20 cellular contexts compared by ENCODE assay signal in the genomic region with DNA sequence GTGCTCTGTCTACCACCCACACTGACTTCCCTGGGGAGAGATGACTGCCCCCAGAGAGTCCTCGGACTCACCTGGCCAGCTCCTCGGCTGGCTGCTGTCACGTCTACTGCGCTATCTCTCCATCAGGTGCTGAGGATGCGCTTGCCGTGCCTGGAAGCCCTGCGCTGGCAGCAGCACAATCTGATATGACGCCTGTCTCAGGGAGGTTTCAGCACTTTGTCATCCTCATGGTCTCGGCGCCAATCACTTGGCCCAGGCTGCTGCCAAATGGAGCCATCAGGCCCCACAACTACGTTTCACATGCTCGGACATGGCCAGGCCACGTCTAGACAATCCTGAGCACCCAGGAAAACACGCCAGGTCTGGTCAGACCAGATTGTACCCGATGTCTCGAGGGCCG. TPM values are rescaled to one million over a fixed set of nuclear protein-coding genes. Genes with fewer than 3 reads are reported as not detected.
A peak's percentile ranks its signal among the peaks of the same experiment; 100 is the strongest.
DNase-seq lines count a peak whose midpoint lies in the region; ATAC-seq and TF ChIP-seq lines count a peak whose summit lies in the region.
"Had no signal": no experiment of that assay in that cellular context is flagged by ENCODE, and none has a peak within 500 bp of the region (broad histone marks: within the 10 kb centered on the region; RNA-seq: fewer than 3 reads in every experiment).

No MANE protein-coding gene starts in this region.

- no peak overlapping the region for H3K27ac Mint-ChIP-seq in MCF 10A (ENCODE audit: low read depth, unreplicated experiment)
- H3K27ac Mint-ChIP-seq: GM23338 had no signal

- no peak for ATAC-seq in HG03108 (IDR thresholded peaks at IDR 0.05; ENCODE audit: unreplicated experiment)
- ATAC-seq: GM12878, GM23338, HCT116 had no signal

- TF ChIP-seq CTCF in mammary epithelial cell (conservative IDR thresholded peaks at IDR 0.05 in 1 of 2, IDR thresholded peaks at IDR 0.05 in 1 of 2; ENCODE audit: extremely low read depth in 1 of 2, insufficient read depth in 1 of 2, low read depth in 1 of 2, low read length in 2 of 2) (no peak), MCF 10A (IDR thresholded peaks at IDR 0.05; ENCODE audit: unreplicated experiment) (no peak), epithelial cell of esophagus (IDR thresholded peaks at IDR 0.05; ENCODE audit: insufficient read depth, low read depth, low read length, missing control alignments) (no peak), prostate gland (IDR thresholded peaks at IDR 0.05) (no peak)

- TF ChIP-seq POLR2A in prostate gland (IDR thresholded peaks at IDR 0.05): no peak

- no peaks in the 10 kb centered on the region for H3K79me2 ChIP-seq in mammary epithelial cell (ENCODE audit: insufficient read depth, low read length)

- WGBS in mammary epithelial cell (ENCODE audit: low coverage, missing lambda C conversion rate): 5% methylated on average over 13 of the region's 17 CpGs
- WGBS in prostate gland: 24% methylated on average over 17 of the region's 17 CpGs

- no peak overlapping the region for H3K4me3 Mint-ChIP-seq in MCF 10A (ENCODE audit: unreplicated experiment)
- H3K4me3 Mint-ChIP-seq: CD4-positive, alpha-beta memory T cell; GM23338 had no signal

- peaks cover 13% of the 10 kb centered on the region for H3K9me3 Mint-ChIP-seq in MCF 10A (ENCODE audit: unreplicated experiment)
- H3K9me3 Mint-ChIP-seq: GM23338 had no signal

- H3K9me3 ChIP-seq in mammary epithelial cell (replicated peaks; ENCODE audit: insufficient read depth, low read length) (no peaks in the 10 kb centered on the region), prostate gland (no peaks in the 10 kb centered on the region)
- H3K9me3 ChIP-seq: SJCRH30 had no signal

- H2AFZ ChIP-seq in mammary epithelial cell (ENCODE audit: low read depth, low read length): peak overlapping the region; percentile 95
- H2AFZ ChIP-seq: GM23338, PC-9 had no signal

- in situ Hi-C loops in mammary epithelial cell (cut with MboI; ENCODE audit: low sequenced_read_pairs in 2 of 2): no loop called here

- H3K27ac ChIP-seq in mammary epithelial cell (ENCODE audit: insufficient read depth, low read depth, low read length) (peak overlapping the region; percentile 49), prostate gland (no peak overlapping the region)
- H3K27ac ChIP-seq: PC-9, SJCRH30 had no signal

- peak; percentile 77 for DNase-seq in mammary epithelial cell
- no peak for DNase-seq in MCF 10A (ENCODE audit: unreplicated experiment)
- peak; percentile 88 for DNase-seq in epithelial cell of esophagus (ENCODE audit: low read depth)
- peak; percentile 79 for DNase-seq in prostate gland (ENCODE audit: low spot score)
- DNase-seq in T-helper 9 cell: no peak
- DNase-seq in middle frontal gyrus (ENCODE audit: extremely low spot score, low spot score): no peak
- DNase-seq: CD4-positive, alpha-beta memory T cell; DMS153; KBM-7; MV-4-11; NCI-H187; NCI-H2107; NCI-H226; NCI-H524 treated with DMSO at 0.1 percent for 48 hours; SJCRH30 had no signal

- no peaks in the 10 kb centered on the region for H4K20me1 ChIP-seq in mammary epithelial cell (ENCODE audit: insufficient read depth, low read length)

- H3K4me1 Mint-ChIP-seq in MCF 10A (ENCODE audit: insufficient read depth, unreplicated experiment): no peaks in the 10 kb centered on the region
- H3K4me1 Mint-ChIP-seq: CD4-positive, alpha-beta memory T cell; GM23338 had no signal

- H3K4me3 ChIP-seq in mammary epithelial cell (replicated peaks in 1 of 3; ENCODE audit: insufficient read depth in 1 of 3, low read depth in 2 of 3, low read length in 3 of 3) (no peak overlapping the region), epithelial cell of esophagus (ENCODE audit: low read length) (no peak overlapping the region), prostate gland (no peak overlapping the region)
- H3K4me3 ChIP-seq: GM12878, GM23338, PC-9, SJCRH30 had no signal

- no peaks in the 10 kb centered on the region for H3K36me3 ChIP-seq in mammary epithelial cell (ENCODE audit: insufficient read depth, low read length)
- H3K36me3 ChIP-seq in prostate gland: no peaks in the 10 kb centered on the region
- H3K36me3 ChIP-seq: SJCRH30 had no signal

- no peak overlapping the region for H3K9ac ChIP-seq in mammary epithelial cell (ENCODE audit: insufficient read depth, low read length)

- peak overlapping the region; percentile 58 for H3K4me2 ChIP-seq in mammary epithelial cell (ENCODE audit: insufficient read depth, low read depth, low read length)
- H3K4me2 ChIP-seq: GM23338, PC-9 had no signal

- POLR2A ChIA-PET in MCF 10A (lab: Yijun Ruan, JAX): no interaction called here

- no peaks in the 10 kb centered on the region for H3K27me3 Mint-ChIP-seq in MCF 10A (ENCODE audit: insufficient read depth, unreplicated experiment)

- intact Hi-C loops in mammary epithelial cell (cut with micrococcal nuclease) (loop anchor here (2.0 kb wide), 1 partner anchor 56 kb away; no protein-coding TSS in a partner anchor), MCF 10A (cut with micrococcal nuclease) (no loop called here), prostate gland (cut with DNase I) (no loop called here)

- no peaks in the 10 kb centered on the region for H3K36me3 Mint-ChIP-seq in MCF 10A (ENCODE audit: insufficient read depth, unreplicated experiment)
- H3K36me3 Mint-ChIP-seq: CD4-positive, alpha-beta memory T cell had no signal

- CTCF ChIA-PET in mammary epithelial cell (lab: Charles Lee; ENCODE audit: low non-redundant PET): no interaction called here
- CTCF ChIA-PET in MCF 10A (lab: Yijun Ruan, JAX): no interaction called here

- no TSS peak for BruUV-seq in mammary epithelial cell (replicated peaks; lab: Mats Ljungman, UMichigan)
- no TSS peak for BruUV-seq in MCF 10A (replicated peaks; lab: Mats Ljungman, UMichigan)

- dilution Hi-C loops in mammary epithelial cell (cut with HindIII; ENCODE audit: low sequenced_read_pairs): no loop called here

- no peaks in the 10 kb centered on the region for H3K27me3 ChIP-seq in mammary epithelial cell (ENCODE audit: insufficient read depth, low read length)
- H3K27me3 ChIP-seq in prostate gland (replicated peaks; ENCODE audit: insufficient read depth): no peaks in the 10 kb centered on the region
- H3K27me3 ChIP-seq: SJCRH30 had no signal

- peaks cover 18% of the 10 kb centered on the region for H3K4me1 ChIP-seq in mammary epithelial cell (ENCODE audit: insufficient read depth, low read length)
- H3K4me1 ChIP-seq in prostate gland (replicated peaks): no peaks in the 10 kb centered on the region
- H3K4me1 ChIP-seq: SJCRH30 had no signal

RNA-seq across cellular contexts. Expression of a gene that starts 46.7 kb away (rescaled TPM):
- total RNA-seq in mammary epithelial cell (1 to 10 TPM; 2.2 to 8.0 TPM), MCF 10A (2022) (4.7 and 4.9 TPM in 2 replicates), prostate gland (1 to 10 TPM in 1 of 2 donors, under 1 TPM in 1; 0.87 to 8.6 TPM)
- polyA plus RNA-seq in mammary epithelial cell: 1.2 TPM
- 0.47 TPM for polyA minus RNA-seq in mammary epithelial cell
- total RNA-seq: CD4-positive, alpha-beta memory T cell; GM12878; PC-9 had no signal
- polyA plus RNA-seq: CD4-positive, alpha-beta memory T cell; GM23338 had no signal

RNA-seq across cellular contexts. Expression of a gene that starts 58.4 kb away (rescaled TPM):
- total RNA-seq in mammary epithelial cell: 10 to 100 TPM in 1 of 2 donors, 1 to 10 TPM in 1; 1.3 to 13.3 TPM
- 1.3 TPM for polyA plus RNA-seq in mammary epithelial cell
- polyA minus RNA-seq in mammary epithelial cell: 0.98 TPM
- 16.8 and 22.5 TPM in 2 replicates for total RNA-seq in MCF 10A (2022)
- 1 to 10 TPM in 1 of 2 donors, under 1 TPM in 1; 0.41 to 6.5 TPM for total RNA-seq in prostate gland
- total RNA-seq: CD4-positive, alpha-beta memory T cell; GM12878; GM23338; PC-9 had no signal
- polyA plus RNA-seq: CD4-positive, alpha-beta memory T cell; GM12878 had no signal

Comparison
In these comparisons a context has a peak if more than half of its experiments do, and no peak if none do; other contexts are left out.
1. DNase-seq: peak in mammary epithelial cell (single experiment), epithelial cell of esophagus (single experiment) and prostate gland (single experiment); none in MCF 10A (single experiment), T-helper 9 cell (single experiment) and middle frontal gyrus (single experiment).